23 cellular contexts compared by ENCODE assay signal in genomic region chr11:124339671-124340447, GRCh38. TPM values are rescaled to one million over a fixed set of nuclear protein-coding genes. Genes with fewer than 3 reads are reported as not detected.
"Had no signal": no experiment of that assay in that cellular context is flagged by ENCODE, and none has a peak within 500 bp of the region (broad histone marks: within the 10 kb centered on the region; RNA-seq: fewer than 3 reads in every experiment).

No MANE protein-coding gene starts in this region.

- H3K36me3 Mint-ChIP-seq: activated naive CD4-positive, alpha-beta T cell treated with anti-CD3 and anti-CD28 coated beads, Interleukin-2, amount 50 U/mL, for 24 hours; immature natural killer cell; naive thymus-derived CD8-positive, alpha-beta T cell; stimulated activated naive B cell treated with anti-CD40 and anti-IgM and Interleukin-4, amounts not matched to agents 10 μg/mL and 1 μg/mL and 100 μg/mL, for 72 hours had no signal

- H3K9me3 Mint-ChIP-seq: activated naive CD4-positive, alpha-beta T cell treated with anti-CD3 and anti-CD28 coated beads, Interleukin-2, amount 50 U/mL, for 24 hours; activated T-cell treated with anti-CD3 and anti-CD28 coated beads, Interleukin-2, amount 50 U/mL, for 72 hours; immature natural killer cell; stimulated activated naive B cell treated with anti-CD40 and anti-IgM and Interleukin-4, amounts not matched to agents 10 μg/mL and 1 μg/mL and 100 μg/mL, for 72 hours had no signal

- H3K27ac Mint-ChIP-seq: activated naive CD4-positive, alpha-beta T cell treated with anti-CD3 and anti-CD28 coated beads, Interleukin-2, amount 50 U/mL, for 24 hours; activated T-cell treated with anti-CD3 and anti-CD28 coated beads, Interleukin-2, amount 50 U/mL, for 72 hours; immature natural killer cell; naive thymus-derived CD8-positive, alpha-beta T cell; stimulated activated naive B cell treated with anti-CD40 and anti-IgM and Interleukin-4, amounts not matched to agents 10 μg/mL and 1 μg/mL and 100 μg/mL, for 72 hours had no signal

- H3K4me1 Mint-ChIP-seq: activated naive CD4-positive, alpha-beta T cell treated with anti-CD3 and anti-CD28 coated beads, Interleukin-2, amount 50 U/mL, for 24 hours; immature natural killer cell; naive thymus-derived CD8-positive, alpha-beta T cell had no signal

- H3K27me3 Mint-ChIP-seq: stimulated activated naive B cell treated with anti-CD40 and anti-IgM and Interleukin-4, amounts not matched to agents 10 μg/mL and 1 μg/mL and 100 μg/mL, for 72 hours had no signal

- DNase-seq: activated CD4-positive, alpha-beta T cell treated with anti-CD3 and anti-CD28 coated beads for 1 hour; activated CD8-positive, alpha-beta memory T cell treated with anti-CD3 and anti-CD28 coated beads for 24 hours; activated CD8-positive, alpha-beta memory T cell treated with anti-CD3 and anti-CD28 coated beads, Interleukin-2, amount 50 U/mL, for 48 hours; activated gamma-delta T cell; activated T-cell treated with anti-CD3 and anti-CD28 coated beads, Interleukin-2, amount 50 U/mL, for 72 hours; erythroblast; heart left ventricle; immature natural killer cell; kidney glomerular epithelial cell; left ventricle myocardium inferior; mammary epithelial cell; mucosa of descending colon; naive thymus-derived CD8-positive, alpha-beta T cell; pancreas; spleen; stimulated activated naive B cell treated with anti-CD40 and anti-IgM and Interleukin-4, amounts not matched to agents 10 μg/mL and 1 μg/mL and 100 μg/mL, for 72 hours; T-helper 9 cell; upper lobe of left lung had no signal

- H3K4me3 Mint-ChIP-seq: activated naive CD4-positive, alpha-beta T cell treated with anti-CD3 and anti-CD28 coated beads, Interleukin-2, amount 50 U/mL, for 24 hours; activated T-cell treated with anti-CD3 and anti-CD28 coated beads, Interleukin-2, amount 50 U/mL, for 72 hours; immature natural killer cell; naive thymus-derived CD8-positive, alpha-beta T cell; stimulated activated naive B cell treated with anti-CD40 and anti-IgM and Interleukin-4, amounts not matched to agents 10 μg/mL and 1 μg/mL and 100 μg/mL, for 72 hours had no signal

- ATAC-seq: activated T-cell treated with anti-CD3 and anti-CD28 coated beads, Interleukin-2, amount 50 U/mL, for 72 hours; heart left ventricle; mucosa of descending colon; naive thymus-derived CD8-positive, alpha-beta T cell; pancreas had no signal

RNA-seq across cellular contexts. Expression of gene OR8D2, which starts 19.9 kb away (rescaled TPM):
- total RNA-seq: activated T-cell treated with anti-CD3 and anti-CD28 coated beads, Interleukin-2, amount 50 U/mL, for 72 hours; astrocyte; breast epithelium; frontal cortex; heart left ventricle; left ventricle myocardium inferior; mammary epithelial cell; mucosa of descending colon; naive thymus-derived CD8-positive, alpha-beta T cell; pancreas; spleen; thoracic aorta; upper lobe of left lung had no signal

RNA-seq across cellular contexts. Expression of gene OR8D1, which starts 26.1 kb away (rescaled TPM):
- total RNA-seq: activated T-cell treated with anti-CD3 and anti-CD28 coated beads, Interleukin-2, amount 50 U/mL, for 72 hours; astrocyte; breast epithelium; frontal cortex; heart left ventricle; left ventricle myocardium inferior; mammary epithelial cell; naive thymus-derived CD8-positive, alpha-beta T cell; pancreas; spleen; thoracic aorta; upper lobe of left lung had no signal

RNA-seq across cellular contexts. Expression of gene OR8B2, which starts 44.4 kb away (rescaled TPM):
- total RNA-seq: activated T-cell treated with anti-CD3 and anti-CD28 coated beads, Interleukin-2, amount 50 U/mL, for 72 hours; astrocyte; breast epithelium; frontal cortex; heart left ventricle; left ventricle myocardium inferior; mammary epithelial cell; mucosa of descending colon; naive thymus-derived CD8-positive, alpha-beta T cell; pancreas; spleen; thoracic aorta; upper lobe of left lung had no signal

RNA-seq across cellular contexts. Expression of gene OR8B3, which starts 59.0 kb away (rescaled TPM):
- total RNA-seq: activated T-cell treated with anti-CD3 and anti-CD28 coated beads, Interleukin-2, amount 50 U/mL, for 72 hours; astrocyte; breast epithelium; frontal cortex; heart left ventricle; left ventricle myocardium inferior; mammary epithelial cell; mucosa of descending colon; naive thymus-derived CD8-positive, alpha-beta T cell; pancreas; spleen; thoracic aorta; upper lobe of left lung had no signal
